Comparison of ENCODE assay signal across 8 cellular contexts in the genomic region with DNA sequence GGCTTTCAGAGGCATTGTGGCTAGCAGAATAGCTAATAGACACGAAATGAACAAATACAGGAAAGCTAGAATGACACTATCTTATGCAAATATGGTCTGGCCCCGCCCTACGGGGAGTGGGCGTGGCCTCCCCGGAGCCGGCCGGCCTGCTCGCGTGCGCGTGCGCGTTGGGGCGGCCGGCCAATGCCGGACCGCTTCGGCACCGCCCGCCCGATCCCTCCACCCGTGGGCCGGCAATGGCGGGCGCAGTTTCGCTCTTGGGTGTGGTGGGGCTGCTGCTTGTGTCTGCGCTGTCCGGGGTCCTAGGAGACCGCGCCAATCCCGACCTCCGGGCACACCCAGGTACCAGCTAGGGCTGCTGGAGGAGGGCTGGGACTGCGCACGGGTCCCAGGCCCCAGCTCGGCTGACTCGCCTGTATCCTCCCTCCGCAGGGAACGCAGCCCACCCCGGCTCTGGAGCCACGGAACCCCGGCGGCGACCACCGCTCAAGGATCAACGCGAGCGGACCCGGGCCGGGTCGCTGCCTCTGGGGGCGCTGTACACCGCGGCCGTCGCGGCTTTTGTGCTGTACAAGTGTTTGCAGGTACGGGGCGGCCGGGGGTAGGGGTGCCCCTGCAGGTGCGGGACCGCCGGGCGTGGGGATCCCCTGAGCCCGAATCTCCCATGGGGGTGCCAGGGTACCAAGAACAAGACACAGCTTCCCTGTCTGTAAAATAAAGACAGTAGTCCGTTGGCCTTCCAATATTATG. TPM values are rescaled to one million over a fixed set of nuclear protein-coding genes. Genes with fewer than 3 reads are reported as not detected.
DNase-seq lines count a peak whose midpoint lies in the region; ATAC-seq, FAIRE-seq and TF ChIP-seq lines count a peak whose summit lies in the region.

A gene with protein sequence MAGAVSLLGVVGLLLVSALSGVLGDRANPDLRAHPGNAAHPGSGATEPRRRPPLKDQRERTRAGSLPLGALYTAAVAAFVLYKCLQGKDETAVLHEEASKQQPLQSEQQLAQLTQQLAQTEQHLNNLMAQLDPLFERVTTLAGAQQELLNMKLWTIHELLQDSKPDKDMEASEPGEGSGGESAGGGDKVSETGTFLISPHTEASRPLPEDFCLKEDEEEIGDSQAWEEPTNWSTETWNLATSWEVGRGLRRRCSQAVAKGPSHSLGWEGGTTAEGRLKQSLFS (plus strand): TSS at position 149 of the 750 bp plus-strand sequence. CDS start 88 bp downstream, at position 237.

- TF ChIP-seq CTCF in activated B cell treated with CpG ODN at 0.5 μM for 24 hours (IDR thresholded peaks at IDR 0.05) (peak; percentile 20), bronchial epithelial cell (IDR thresholded peaks at IDR 0.05; ENCODE audit: insufficient read depth, low read length, severe bottlenecking) (peak; percentile 83)

- no peaks in the 10 kb centered on the region for H3K9me3 Mint-ChIP-seq in activated B cell treated with CpG ODN at 0.5 μM for 24 hours

- intact Hi-C loops in activated B cell treated with CpG ODN at 0.5 μM for 24 hours (cut with micrococcal nuclease), result loop anchor here (1.0 to 2.0 kb wide), 7 partner anchors 22 to 670 kb away; a partner anchor contains a TSS

- POLR2A ChIA-PET in activated B cell treated with CpG ODN at 0.5 μM for 24 hours (lab: Charles Lee), result interaction anchor here (0.5 to 18.0 kb wide), 26 partner anchors 8 to 555 kb away, joined by 3 to 549 read pairs (median 4); a partner anchor contains a TSS

- H3K27ac Mint-ChIP-seq in activated B cell treated with CpG ODN at 0.5 μM for 24 hours, result peak within 1 kb of the TSS; percentile 99

- H3K4me3 ChIP-seq in bronchial epithelial cell (ENCODE audit: low read depth, low read length), result peak within 1 kb of the TSS; percentile 64

- peaks cover 1% of the 10 kb centered on the region for H3K36me3 ChIP-seq in bronchial epithelial cell (ENCODE audit: control insufficient read depth, insufficient read depth, low read length)

- CTCF ChIA-PET in activated B cell treated with CpG ODN at 0.5 μM for 24 hours (lab: Charles Lee), result interaction anchor here (0.8 to 12.0 kb wide), 18 partner anchors 11 to 130 kb away, joined by 3 to 127 read pairs (median 6); a partner anchor contains a TSS

- no peaks in the 10 kb centered on the region for H3K27me3 ChIP-seq in bronchial epithelial cell (ENCODE audit: control insufficient read depth, insufficient read depth, low read length)

- peaks cover 33% of the 10 kb centered on the region for H3K36me3 Mint-ChIP-seq in activated B cell treated with CpG ODN at 0.5 μM for 24 hours (ENCODE audit: low read depth)

- in situ Hi-C loops in ACHN (cut with HindIII; ENCODE audit: low pct_ligation_motif_present, low pct_unique_long_range_greater_than_20kb, low sequenced_read_pairs), result no loop called here

- peak; percentile 66 for ATAC-seq in GM18867 (IDR thresholded peaks at IDR 0.05; ENCODE audit: unreplicated experiment)
- ATAC-seq in HG03103 (IDR thresholded peaks at IDR 0.05; ENCODE audit: low read depth, unreplicated experiment), result peak; percentile 46
- peak; percentile 68 for ATAC-seq in activated B cell treated with CpG ODN at 0.5 μM for 24 hours (ENCODE audit: low read depth)

- FAIRE-seq in bronchial epithelial cell (lab: Jason Lieb, UNC), result no peak

- H3K4me3 Mint-ChIP-seq in activated B cell treated with CpG ODN at 0.5 μM for 24 hours, result peak within 1 kb of the TSS; percentile 88

- peak; percentile 81 for DNase-seq in ACHN
- peak; percentile 85 for DNase-seq in NCI-H2227 (lab: John Stamatoyannopoulos, UW; ENCODE audit: unreplicated experiment)
- DNase-seq in activated B cell treated with CpG ODN at 0.5 μM for 24 hours, result peak; percentile 89
- peak; percentile 57 for DNase-seq in bronchial epithelial cell (ENCODE audit: low read depth)
- DNase-seq in inferior parietal cortex (ENCODE audit: extremely low spot score), result peak; percentile 90
- peak; percentile 80 for DNase-seq in stimulated activated CD4-positive, alpha-beta T cell treated with anti-CD3 and anti-CD28 coated beads, Interleukin-12 subunit alpha, Interleukin-12 subunit beta, amount 100 ng/mL, for 4 hours

- H3K4me1 Mint-ChIP-seq in activated B cell treated with CpG ODN at 0.5 μM for 24 hours, result peaks cover 84% of the 10 kb centered on the region

- H3K27me3 Mint-ChIP-seq in activated B cell treated with CpG ODN at 0.5 μM for 24 hours, result peaks cover 5% of the 10 kb centered on the region

RNA-seq across cellular contexts. Expression of the gene that starts here (rescaled TPM):
- 32.5 and 34.5 TPM in 2 replicates for total RNA-seq in activated B cell treated with CpG ODN at 0.5 μM for 24 hours
- total RNA-seq in bronchial epithelial cell, result 11.4 and 13.7 TPM in 2 replicates

Comparison
In these comparisons a context has a peak if more than half of its experiments do, and no peak if none do; other contexts are left out.
1. Peak in every context shown above with its lines: DNase-seq, ATAC-seq and H3K4me3 ChIP-seq.